Comparison of ENCODE assay signal across 1 cellular context in the genomic region with DNA sequence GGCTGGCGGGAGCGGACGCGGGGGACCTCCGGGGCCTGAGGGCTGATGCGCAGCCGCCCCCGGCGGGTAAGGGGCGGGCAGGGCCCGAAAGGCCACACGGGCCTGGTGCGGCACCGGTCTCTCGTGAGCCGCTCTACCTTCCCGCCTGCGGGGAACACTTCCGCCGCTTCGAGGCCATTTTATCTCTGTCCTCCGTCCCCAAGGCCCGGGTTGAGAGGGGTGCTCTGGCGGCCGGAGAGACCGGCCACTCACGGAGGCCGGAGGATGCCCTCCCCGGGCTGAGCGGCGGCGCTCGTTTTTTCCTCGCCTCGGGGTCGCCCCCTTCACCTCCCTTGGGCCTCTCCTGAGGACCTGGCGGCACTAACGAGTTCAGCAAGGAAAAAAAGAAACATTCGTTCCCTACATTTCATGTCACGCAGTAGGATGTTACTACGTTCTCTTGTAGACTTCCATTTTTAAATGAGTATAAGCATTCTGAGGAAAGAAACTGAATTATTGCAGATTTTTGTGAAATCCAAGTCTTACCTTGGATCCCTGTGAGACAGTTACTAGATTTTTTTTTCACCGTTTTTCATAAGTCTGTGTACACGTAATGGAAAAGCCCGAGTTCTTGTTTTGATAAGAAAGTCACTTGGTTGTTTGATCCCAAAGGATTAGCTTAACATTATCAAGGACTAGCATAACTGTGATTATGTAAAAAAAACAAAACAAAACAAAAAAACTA.
TF ChIP-seq lines count a peak whose summit lies in the region.

No MANE protein-coding gene starts in this region.

TF ChIP-seq in HEK293, 187 proteins besides CTCF, POLR2A, EP300 and RAD21 (continued from another document and continues in another):
- no peak for TF ChIP-seq TSHZ1 (tag by site-specific recombination; IDR thresholded peaks at IDR 0.05; ENCODE audit: borderline replicate concordance)
- TF ChIP-seq, protein P1, sequence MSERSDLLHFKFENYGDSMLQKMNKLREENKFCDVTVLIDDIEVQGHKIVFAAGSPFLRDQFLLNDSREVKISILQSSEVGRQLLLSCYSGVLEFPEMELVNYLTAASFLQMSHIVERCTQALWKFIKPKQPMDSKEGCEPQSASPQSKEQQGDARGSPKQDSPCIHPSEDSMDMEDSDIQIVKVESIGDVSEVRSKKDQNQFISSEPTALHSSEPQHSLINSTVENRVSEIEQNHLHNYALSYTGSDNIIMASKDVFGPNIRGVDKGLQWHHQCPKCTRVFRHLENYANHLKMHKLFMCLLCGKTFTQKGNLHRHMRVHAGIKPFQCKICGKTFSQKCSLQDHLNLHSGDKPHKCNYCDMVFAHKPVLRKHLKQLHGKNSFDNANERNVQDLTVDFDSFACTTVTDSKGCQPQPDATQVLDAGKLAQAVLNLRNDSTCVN (tag by site-specific recombination; optimal IDR thresholded peaks at IDR 0.05) = no peak
- TF ChIP-seq ZFP41 (tag by site-specific recombination; IDR thresholded peaks at IDR 0.05; ENCODE audit: borderline replicate concordance) = no peak
- no peak; the same call in 1 of the 2 replicates for TF ChIP-seq ZFHX2 (tag by site-specific recombination; conservative IDR thresholded peaks at IDR 0.05)
- TF ChIP-seq ZNF175 (tag by site-specific recombination; IDR thresholded peaks at IDR 0.05) = no peak
- TF ChIP-seq ZBTB7A (tag by site-specific recombination; IDR thresholded peaks at IDR 0.05; ENCODE audit: low read depth) = no peak
- TF ChIP-seq ZNF518A (tag by site-specific recombination; conservative IDR thresholded peaks at IDR 0.05; ENCODE audit: low read depth) = no peak
- no peak for TF ChIP-seq ZNF423 (tag by site-specific recombination; IDR thresholded peaks at IDR 0.05)
- no peak for TF ChIP-seq ZNF521 (tag by site-specific recombination; IDR thresholded peaks at IDR 0.05)
- no peak for TF ChIP-seq ZNF791 (tag by site-specific recombination; IDR thresholded peaks at IDR 0.05)
- TF ChIP-seq GLIS2 (tag by site-specific recombination; IDR thresholded peaks at IDR 0.05) = peak; percentile 95
- TF ChIP-seq ZNF785 (tag by site-specific recombination; IDR thresholded peaks at IDR 0.05) = no peak
- no peak for TF ChIP-seq ZNF292 (tag by site-specific recombination; IDR thresholded peaks at IDR 0.05; ENCODE audit: borderline replicate concordance, low read depth)
- TF ChIP-seq ZNF654 (tag by site-specific recombination; IDR thresholded peaks at IDR 0.05; ENCODE audit: low read depth) = no peak
- TF ChIP-seq WT1 (tag by site-specific recombination; IDR thresholded peaks at IDR 0.05) = no peak
- peak; percentile 74 for TF ChIP-seq ZNF335 (tag by site-specific recombination; conservative IDR thresholded peaks at IDR 0.05)
- TF ChIP-seq TCF7L2 (IDR thresholded peaks at IDR 0.05; ENCODE audit: borderline replicate concordance, low read depth, low read length) = no peak
- TF ChIP-seq GFI1B (tag by site-specific recombination; IDR thresholded peaks at IDR 0.05) = no peak
- TF ChIP-seq, protein P2, sequence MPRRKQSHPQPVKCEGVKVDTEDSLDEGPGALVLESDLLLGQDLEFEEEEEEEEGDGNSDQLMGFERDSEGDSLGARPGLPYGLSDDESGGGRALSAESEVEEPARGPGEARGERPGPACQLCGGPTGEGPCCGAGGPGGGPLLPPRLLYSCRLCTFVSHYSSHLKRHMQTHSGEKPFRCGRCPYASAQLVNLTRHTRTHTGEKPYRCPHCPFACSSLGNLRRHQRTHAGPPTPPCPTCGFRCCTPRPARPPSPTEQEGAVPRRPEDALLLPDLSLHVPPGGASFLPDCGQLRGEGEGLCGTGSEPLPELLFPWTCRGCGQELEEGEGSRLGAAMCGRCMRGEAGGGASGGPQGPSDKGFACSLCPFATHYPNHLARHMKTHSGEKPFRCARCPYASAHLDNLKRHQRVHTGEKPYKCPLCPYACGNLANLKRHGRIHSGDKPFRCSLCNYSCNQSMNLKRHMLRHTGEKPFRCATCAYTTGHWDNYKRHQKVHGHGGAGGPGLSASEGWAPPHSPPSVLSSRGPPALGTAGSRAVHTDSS (tag by site-specific recombination; IDR thresholded peaks at IDR 0.05) = no peak; the same call in 1 of the 2 replicates
- TF ChIP-seq ZNF580 (tag by site-specific recombination; IDR thresholded peaks at IDR 0.05) = 0 out of 2 replicates have a peak, but pooled peaks have one; percentile 25
- TF ChIP-seq YY1 (tag by site-specific recombination; IDR thresholded peaks at IDR 0.05) = peak; percentile 69
- no peak for TF ChIP-seq ZNF404 (tag by site-specific recombination; IDR thresholded peaks at IDR 0.05)
- TF ChIP-seq SP3 (tag by site-specific recombination; IDR thresholded peaks at IDR 0.05) = no peak
- TF ChIP-seq ZNF473 (tag by site-specific recombination; IDR thresholded peaks at IDR 0.05) = no peak
- no peak for TF ChIP-seq YY2 (tag by site-specific recombination; IDR thresholded peaks at IDR 0.05)
- no peak for TF ChIP-seq ZNF302 (tag by site-specific recombination; IDR thresholded peaks at IDR 0.05; ENCODE audit: low read depth)
- no peak for TF ChIP-seq ZNF701 (tag by site-specific recombination; IDR thresholded peaks at IDR 0.05)
- no peak for TF ChIP-seq ZNF449 (tag by site-specific recombination; IDR thresholded peaks at IDR 0.05)
- TF ChIP-seq ZNF157 (tag by site-specific recombination; IDR thresholded peaks at IDR 0.05) = no peak
- no peak for TF ChIP-seq ZNF211 (tag by site-specific recombination; IDR thresholded peaks at IDR 0.05; ENCODE audit: low read depth)
- TF ChIP-seq, protein P3, sequence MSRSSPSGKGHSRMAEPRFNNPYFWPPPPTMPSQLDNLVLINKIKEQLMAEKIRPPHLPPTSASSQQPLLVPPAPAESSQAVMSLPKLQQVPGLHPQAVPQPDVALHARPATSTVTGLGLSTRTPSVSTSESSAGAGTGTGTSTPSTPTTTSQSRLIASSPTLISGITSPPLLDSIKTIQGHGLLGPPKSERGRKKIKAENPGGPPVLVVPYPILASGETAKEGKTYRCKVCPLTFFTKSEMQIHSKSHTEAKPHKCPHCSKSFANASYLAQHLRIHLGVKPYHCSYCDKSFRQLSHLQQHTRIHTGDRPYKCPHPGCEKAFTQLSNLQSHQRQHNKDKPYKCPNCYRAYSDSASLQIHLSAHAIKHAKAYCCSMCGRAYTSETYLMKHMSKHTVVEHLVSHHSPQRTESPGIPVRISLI (tag by site-specific recombination; IDR thresholded peaks at IDR 0.05) = no peak; the same call in 1 of the 2 replicates
- TF ChIP-seq EGR2 (tag by site-specific recombination; IDR thresholded peaks at IDR 0.05; ENCODE audit: low read depth) = no peak
- no peak for TF ChIP-seq ZNF324 (tag by site-specific recombination; IDR thresholded peaks at IDR 0.05)
- no peak for TF ChIP-seq ZNF416 (tag by site-specific recombination; IDR thresholded peaks at IDR 0.05)
- no peak for TF ChIP-seq SETDB1 (IDR thresholded peaks at IDR 0.05; ENCODE audit: insufficient read length, low read length)
- TF ChIP-seq SP2 (tag by site-specific recombination; IDR thresholded peaks at IDR 0.05) = peak; percentile 72
- no peak for TF ChIP-seq ZNF571 (tag by site-specific recombination; IDR thresholded peaks at IDR 0.05)
- TF ChIP-seq ZNF677 (tag by site-specific recombination; IDR thresholded peaks at IDR 0.05) = no peak
- no peak for TF ChIP-seq PRDM6 (tag by site-specific recombination; IDR thresholded peaks at IDR 0.05)
- TF ChIP-seq ZNF112 (tag by site-specific recombination; IDR thresholded peaks at IDR 0.05) = no peak
- TF ChIP-seq ZNF76 (tag by site-specific recombination; IDR thresholded peaks at IDR 0.05; ENCODE audit: borderline replicate concordance, low read depth) = peak; percentile 75; the same call in 1 of the 2 replicates
- TF ChIP-seq ZBTB17 (tag by site-specific recombination; IDR thresholded peaks at IDR 0.05) = no peak
- TF ChIP-seq ZNF146 (tag by site-specific recombination; IDR thresholded peaks at IDR 0.05) = no peak
- TF ChIP-seq ZSCAN23 (tag by site-specific recombination; IDR thresholded peaks at IDR 0.05) = no peak
- TF ChIP-seq HOXC10 (CRISPR knock-in tag; IDR thresholded peaks at IDR 0.05) = no peak
- TF ChIP-seq OVOL3 (tag by site-specific recombination; IDR thresholded peaks at IDR 0.05) = no peak
- TF ChIP-seq ZNF433 (tag by site-specific recombination; IDR thresholded peaks at IDR 0.05; ENCODE audit: low read depth) = no peak
- no peak for TF ChIP-seq ZNF169 (tag by site-specific recombination; IDR thresholded peaks at IDR 0.05)
